Comparison of ENCODE assay signal across 1 cellular context in the genomic region with DNA sequence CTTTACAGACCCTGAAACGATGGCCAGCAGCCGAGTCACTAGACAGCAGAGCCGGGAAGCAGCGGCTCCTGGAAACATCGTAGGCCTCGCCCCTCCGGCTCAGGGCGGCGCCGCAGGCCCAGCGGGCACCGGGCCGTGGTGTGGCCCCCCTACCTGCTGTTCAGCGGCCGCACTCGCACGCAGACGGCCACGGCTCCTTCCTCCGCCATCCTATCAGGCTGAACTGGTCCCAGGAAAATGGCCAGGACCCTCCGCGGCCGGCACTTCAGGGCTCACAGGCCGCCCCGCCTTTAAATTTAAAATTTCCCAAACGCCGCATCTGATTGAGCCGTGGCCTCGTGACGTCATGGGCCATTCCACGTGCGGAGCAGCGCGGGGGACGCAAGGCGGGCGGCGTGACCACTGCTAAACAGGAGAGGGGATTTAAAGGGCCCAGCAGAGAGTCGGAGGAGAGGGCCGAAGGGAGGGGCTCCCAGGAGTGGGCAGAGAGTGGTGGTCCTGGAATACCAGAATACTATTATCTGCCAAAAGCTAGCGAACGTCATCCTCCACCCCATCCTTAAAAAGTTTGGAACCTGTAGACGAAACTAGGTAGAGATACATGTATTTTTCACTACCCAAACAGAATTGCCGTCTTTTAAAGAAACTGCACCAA.
TF ChIP-seq lines count a peak whose summit lies in the region.

A gene with protein sequence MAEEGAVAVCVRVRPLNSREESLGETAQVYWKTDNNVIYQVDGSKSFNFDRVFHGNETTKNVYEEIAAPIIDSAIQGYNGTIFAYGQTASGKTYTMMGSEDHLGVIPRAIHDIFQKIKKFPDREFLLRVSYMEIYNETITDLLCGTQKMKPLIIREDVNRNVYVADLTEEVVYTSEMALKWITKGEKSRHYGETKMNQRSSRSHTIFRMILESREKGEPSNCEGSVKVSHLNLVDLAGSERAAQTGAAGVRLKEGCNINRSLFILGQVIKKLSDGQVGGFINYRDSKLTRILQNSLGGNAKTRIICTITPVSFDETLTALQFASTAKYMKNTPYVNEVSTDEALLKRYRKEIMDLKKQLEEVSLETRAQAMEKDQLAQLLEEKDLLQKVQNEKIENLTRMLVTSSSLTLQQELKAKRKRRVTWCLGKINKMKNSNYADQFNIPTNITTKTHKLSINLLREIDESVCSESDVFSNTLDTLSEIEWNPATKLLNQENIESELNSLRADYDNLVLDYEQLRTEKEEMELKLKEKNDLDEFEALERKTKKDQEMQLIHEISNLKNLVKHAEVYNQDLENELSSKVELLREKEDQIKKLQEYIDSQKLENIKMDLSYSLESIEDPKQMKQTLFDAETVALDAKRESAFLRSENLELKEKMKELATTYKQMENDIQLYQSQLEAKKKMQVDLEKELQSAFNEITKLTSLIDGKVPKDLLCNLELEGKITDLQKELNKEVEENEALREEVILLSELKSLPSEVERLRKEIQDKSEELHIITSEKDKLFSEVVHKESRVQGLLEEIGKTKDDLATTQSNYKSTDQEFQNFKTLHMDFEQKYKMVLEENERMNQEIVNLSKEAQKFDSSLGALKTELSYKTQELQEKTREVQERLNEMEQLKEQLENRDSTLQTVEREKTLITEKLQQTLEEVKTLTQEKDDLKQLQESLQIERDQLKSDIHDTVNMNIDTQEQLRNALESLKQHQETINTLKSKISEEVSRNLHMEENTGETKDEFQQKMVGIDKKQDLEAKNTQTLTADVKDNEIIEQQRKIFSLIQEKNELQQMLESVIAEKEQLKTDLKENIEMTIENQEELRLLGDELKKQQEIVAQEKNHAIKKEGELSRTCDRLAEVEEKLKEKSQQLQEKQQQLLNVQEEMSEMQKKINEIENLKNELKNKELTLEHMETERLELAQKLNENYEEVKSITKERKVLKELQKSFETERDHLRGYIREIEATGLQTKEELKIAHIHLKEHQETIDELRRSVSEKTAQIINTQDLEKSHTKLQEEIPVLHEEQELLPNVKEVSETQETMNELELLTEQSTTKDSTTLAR (N-terminal part only) (minus strand): TSS at position 233 of the 655 bp plus-strand sequence. CDS start 24 bp downstream, at position 209.

TF ChIP-seq in Ishikawa, 13 proteins besides CTCF, POLR2A, EP300 and RAD21 (continued from another document):
- TF ChIP-seq, protein P1, sequence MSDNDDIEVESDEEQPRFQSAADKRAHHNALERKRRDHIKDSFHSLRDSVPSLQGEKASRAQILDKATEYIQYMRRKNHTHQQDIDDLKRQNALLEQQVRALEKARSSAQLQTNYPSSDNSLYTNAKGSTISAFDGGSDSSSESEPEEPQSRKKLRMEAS (IDR thresholded peaks at IDR 0.05) = peak; percentile 90
- no peak for TF ChIP-seq NFIC (IDR thresholded peaks at IDR 0.05)
- TF ChIP-seq, protein P2, sequence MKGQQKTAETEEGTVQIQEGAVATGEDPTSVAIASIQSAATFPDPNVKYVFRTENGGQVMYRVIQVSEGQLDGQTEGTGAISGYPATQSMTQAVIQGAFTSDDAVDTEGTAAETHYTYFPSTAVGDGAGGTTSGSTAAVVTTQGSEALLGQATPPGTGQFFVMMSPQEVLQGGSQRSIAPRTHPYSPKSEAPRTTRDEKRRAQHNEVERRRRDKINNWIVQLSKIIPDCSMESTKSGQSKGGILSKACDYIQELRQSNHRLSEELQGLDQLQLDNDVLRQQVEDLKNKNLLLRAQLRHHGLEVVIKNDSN (IDR thresholded peaks at IDR 0.05) = peak; percentile 67; the same call in 1 of the 2 replicates
- TF ChIP-seq ZBTB7A (IDR thresholded peaks at IDR 0.05; ENCODE audit: low read depth) = no peak
- no peak for TF ChIP-seq TEAD4 (IDR thresholded peaks at IDR 0.05)
- no peak for TF ChIP-seq EGR1 (IDR thresholded peaks at IDR 0.05)
- no peak for TF ChIP-seq CEBPB (IDR thresholded peaks at IDR 0.05)
- TF ChIP-seq TCF12 (IDR thresholded peaks at IDR 0.05; ENCODE audit: low read depth) = no peak
- peak; percentile 92 for TF ChIP-seq CREB1 (IDR thresholded peaks at IDR 0.05; ENCODE audit: low read depth)
- TF ChIP-seq FOXM1 (IDR thresholded peaks at IDR 0.05; ENCODE audit: borderline replicate concordance, low read depth) = peak; percentile 87
- peak; percentile 73 for TF ChIP-seq TAF1 (IDR thresholded peaks at IDR 0.05; ENCODE audit: low read depth)
- TF ChIP-seq YY1 (IDR thresholded peaks at IDR 0.05; ENCODE audit: low read depth) = peak; percentile 61; the same call in 1 of the 2 replicates
